1 cellular context compared by ENCODE assay signal in the genomic region with DNA sequence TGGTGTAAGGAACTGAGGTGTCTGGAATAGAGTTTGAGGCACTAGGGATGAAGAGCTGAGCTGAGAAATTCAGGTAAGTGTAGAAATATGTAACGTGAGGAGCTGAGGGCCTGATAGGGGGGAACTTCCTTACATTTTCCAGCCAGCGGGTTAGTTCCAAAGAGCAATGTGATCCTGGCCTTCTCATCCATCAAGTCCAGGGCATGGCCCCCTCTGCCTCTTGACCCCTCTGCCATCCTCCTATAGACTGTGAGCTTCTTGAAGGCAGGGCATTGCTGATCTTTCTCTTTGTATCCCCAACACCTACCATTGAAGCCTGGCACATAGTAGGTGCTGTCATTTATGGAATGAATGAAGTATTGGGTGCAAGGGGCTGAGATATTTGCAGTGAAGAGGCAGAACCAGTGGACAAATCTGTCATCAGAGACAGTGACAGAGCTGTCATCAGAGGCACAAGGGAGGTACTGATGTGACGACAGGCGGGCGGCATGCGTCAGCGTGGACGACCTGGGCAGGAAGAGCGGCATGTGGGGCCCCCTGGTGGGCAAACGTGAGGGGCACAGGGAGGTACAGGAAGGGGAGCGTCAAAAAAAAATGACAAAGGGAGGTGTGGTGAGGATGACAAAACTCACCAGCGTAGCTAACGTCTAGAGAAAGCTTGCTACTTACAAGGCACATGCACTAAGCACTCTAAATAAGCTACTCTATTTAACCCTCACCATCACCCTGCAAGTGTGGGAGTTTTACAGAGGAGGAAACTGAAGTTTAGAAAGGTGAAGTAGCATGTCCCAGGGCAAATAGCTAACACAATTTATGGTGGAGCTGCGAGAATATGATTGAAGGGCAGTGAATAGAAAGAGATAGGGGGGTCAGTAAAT.
A peak's percentile ranks its signal among the peaks of the same experiment; 100 is the strongest.
TF ChIP-seq lines count a peak whose summit lies in the region.

No MANE protein-coding gene starts in this region.

TF ChIP-seq in HEK293, 187 proteins besides CTCF, POLR2A, EP300 and RAD21 (continued from another document and continues in another):
- TF ChIP-seq HOXD13 (CRISPR knock-in tag; IDR thresholded peaks at IDR 0.05; ENCODE audit: borderline replicate concordance) (no peak), ZNF324 (tag by site-specific recombination; IDR thresholded peaks at IDR 0.05) (peak; percentile 93), BCL11A (tag by site-specific recombination; IDR thresholded peaks at IDR 0.05; ENCODE audit: low read depth) (no peak), ZNF558 (tag by site-specific recombination; IDR thresholded peaks at IDR 0.05) (no peak), KLF16 (tag by site-specific recombination; IDR thresholded peaks at IDR 0.05) (no peak; the same call in 1 of the 2 replicates), ZFHX2 (tag by site-specific recombination; conservative IDR thresholded peaks at IDR 0.05) (no peak; the same call in 1 of the 2 replicates), ZNF768 (tag by site-specific recombination; IDR thresholded peaks at IDR 0.05) (no peak), ZNF169 (tag by site-specific recombination; IDR thresholded peaks at IDR 0.05) (no peak), ZNF223 (tag by site-specific recombination; IDR thresholded peaks at IDR 0.05) (no peak), ZNF521 (tag by site-specific recombination; IDR thresholded peaks at IDR 0.05) (no peak), ZNF19 (tag by site-specific recombination; IDR thresholded peaks at IDR 0.05; ENCODE audit: low read depth) (no peak), ZNF16 (tag by site-specific recombination; IDR thresholded peaks at IDR 0.05; ENCODE audit: low read depth) (no peak), ZBTB8A (tag by site-specific recombination; IDR thresholded peaks at IDR 0.05) (peak; percentile 74), ZNF184 (tag by site-specific recombination; IDR thresholded peaks at IDR 0.05) (no peak), ZNF623 (tag by site-specific recombination; IDR thresholded peaks at IDR 0.05) (no peak), ZNF544 (tag by site-specific recombination; IDR thresholded peaks at IDR 0.05) (no peak), ZBTB1 (tag by site-specific recombination; IDR thresholded peaks at IDR 0.05) (no peak), ZNF2 (tag by site-specific recombination; IDR thresholded peaks at IDR 0.05) (peak; percentile 78; the same call in 1 of the 2 replicates), MEIS1 (CRISPR knock-in tag; IDR thresholded peaks at IDR 0.05; ENCODE audit: borderline replicate concordance) (no peak), MYNN (tag by site-specific recombination; IDR thresholded peaks at IDR 0.05; ENCODE audit: borderline replicate concordance) (no peak), WT1 (tag by site-specific recombination; IDR thresholded peaks at IDR 0.05) (peak; percentile 90), ZNF211 (tag by site-specific recombination; IDR thresholded peaks at IDR 0.05; ENCODE audit: low read depth) (no peak), ZNF311 (tag by site-specific recombination; IDR thresholded peaks at IDR 0.05; ENCODE audit: borderline replicate concordance) (no peak), ZNF473 (tag by site-specific recombination; IDR thresholded peaks at IDR 0.05) (no peak), ZNF658 (tag by site-specific recombination; IDR thresholded peaks at IDR 0.05) (peak; percentile 13; the same call in 1 of the 2 replicates), ZNF354C (tag by site-specific recombination; IDR thresholded peaks at IDR 0.05; ENCODE audit: borderline replicate concordance, low read depth) (no peak), ZNF785 (tag by site-specific recombination; IDR thresholded peaks at IDR 0.05) (no peak), HOXC10 (CRISPR knock-in tag; IDR thresholded peaks at IDR 0.05) (no peak), TCF7L2 (IDR thresholded peaks at IDR 0.05; ENCODE audit: borderline replicate concordance, low read depth, low read length) (no peak), KLF8 (tag by site-specific recombination; IDR thresholded peaks at IDR 0.05) (peak; percentile 76), GFI1B (tag by site-specific recombination; IDR thresholded peaks at IDR 0.05) (no peak), ZNF629 (tag by site-specific recombination; IDR thresholded peaks at IDR 0.05) (peak; percentile 99), ZEB2 (tag by site-specific recombination; IDR thresholded peaks at IDR 0.05) (peak; percentile 74; the same call in 1 of the 2 replicates), ZNF23 (tag by site-specific recombination; IDR thresholded peaks at IDR 0.05; ENCODE audit: borderline replicate concordance) (no peak), ZNF174 (tag by site-specific recombination; IDR thresholded peaks at IDR 0.05) (no peak), KLF1 (tag by site-specific recombination; IDR thresholded peaks at IDR 0.05) (peak; percentile 69), SCRT2 (tag by site-specific recombination; IDR thresholded peaks at IDR 0.05) (no peak)
- TF ChIP-seq, protein P1, sequence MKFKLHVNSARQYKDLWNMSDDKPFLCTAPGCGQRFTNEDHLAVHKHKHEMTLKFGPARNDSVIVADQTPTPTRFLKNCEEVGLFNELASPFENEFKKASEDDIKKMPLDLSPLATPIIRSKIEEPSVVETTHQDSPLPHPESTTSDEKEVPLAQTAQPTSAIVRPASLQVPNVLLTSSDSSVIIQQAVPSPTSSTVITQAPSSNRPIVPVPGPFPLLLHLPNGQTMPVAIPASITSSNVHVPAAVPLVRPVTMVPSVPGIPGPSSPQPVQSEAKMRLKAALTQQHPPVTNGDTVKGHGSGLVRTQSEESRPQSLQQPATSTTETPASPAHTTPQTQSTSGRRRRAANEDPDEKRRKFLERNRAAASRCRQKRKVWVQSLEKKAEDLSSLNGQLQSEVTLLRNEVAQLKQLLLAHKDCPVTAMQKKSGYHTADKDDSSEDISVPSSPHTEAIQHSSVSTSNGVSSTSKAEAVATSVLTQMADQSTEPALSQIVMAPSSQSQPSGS (tag by site-specific recombination; IDR thresholded peaks at IDR 0.05; ENCODE audit: low read depth) = peak; percentile 32; the same call in 1 of the 2 replicates
- TF ChIP-seq, protein P2, sequence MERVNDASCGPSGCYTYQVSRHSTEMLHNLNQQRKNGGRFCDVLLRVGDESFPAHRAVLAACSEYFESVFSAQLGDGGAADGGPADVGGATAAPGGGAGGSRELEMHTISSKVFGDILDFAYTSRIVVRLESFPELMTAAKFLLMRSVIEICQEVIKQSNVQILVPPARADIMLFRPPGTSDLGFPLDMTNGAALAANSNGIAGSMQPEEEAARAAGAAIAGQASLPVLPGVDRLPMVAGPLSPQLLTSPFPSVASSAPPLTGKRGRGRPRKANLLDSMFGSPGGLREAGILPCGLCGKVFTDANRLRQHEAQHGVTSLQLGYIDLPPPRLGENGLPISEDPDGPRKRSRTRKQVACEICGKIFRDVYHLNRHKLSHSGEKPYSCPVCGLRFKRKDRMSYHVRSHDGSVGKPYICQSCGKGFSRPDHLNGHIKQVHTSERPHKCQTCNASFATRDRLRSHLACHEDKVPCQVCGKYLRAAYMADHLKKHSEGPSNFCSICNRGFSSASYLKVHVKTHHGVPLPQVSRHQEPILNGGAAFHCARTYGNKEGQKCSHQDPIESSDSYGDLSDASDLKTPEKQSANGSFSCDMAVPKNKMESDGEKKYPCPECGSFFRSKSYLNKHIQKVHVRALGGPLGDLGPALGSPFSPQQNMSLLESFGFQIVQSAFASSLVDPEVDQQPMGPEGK (tag by site-specific recombination; IDR thresholded peaks at IDR 0.05) = peak; percentile 83
- TF ChIP-seq, protein P3, sequence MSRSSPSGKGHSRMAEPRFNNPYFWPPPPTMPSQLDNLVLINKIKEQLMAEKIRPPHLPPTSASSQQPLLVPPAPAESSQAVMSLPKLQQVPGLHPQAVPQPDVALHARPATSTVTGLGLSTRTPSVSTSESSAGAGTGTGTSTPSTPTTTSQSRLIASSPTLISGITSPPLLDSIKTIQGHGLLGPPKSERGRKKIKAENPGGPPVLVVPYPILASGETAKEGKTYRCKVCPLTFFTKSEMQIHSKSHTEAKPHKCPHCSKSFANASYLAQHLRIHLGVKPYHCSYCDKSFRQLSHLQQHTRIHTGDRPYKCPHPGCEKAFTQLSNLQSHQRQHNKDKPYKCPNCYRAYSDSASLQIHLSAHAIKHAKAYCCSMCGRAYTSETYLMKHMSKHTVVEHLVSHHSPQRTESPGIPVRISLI (tag by site-specific recombination; IDR thresholded peaks at IDR 0.05) = peak; percentile 92
- TF ChIP-seq, protein P4, sequence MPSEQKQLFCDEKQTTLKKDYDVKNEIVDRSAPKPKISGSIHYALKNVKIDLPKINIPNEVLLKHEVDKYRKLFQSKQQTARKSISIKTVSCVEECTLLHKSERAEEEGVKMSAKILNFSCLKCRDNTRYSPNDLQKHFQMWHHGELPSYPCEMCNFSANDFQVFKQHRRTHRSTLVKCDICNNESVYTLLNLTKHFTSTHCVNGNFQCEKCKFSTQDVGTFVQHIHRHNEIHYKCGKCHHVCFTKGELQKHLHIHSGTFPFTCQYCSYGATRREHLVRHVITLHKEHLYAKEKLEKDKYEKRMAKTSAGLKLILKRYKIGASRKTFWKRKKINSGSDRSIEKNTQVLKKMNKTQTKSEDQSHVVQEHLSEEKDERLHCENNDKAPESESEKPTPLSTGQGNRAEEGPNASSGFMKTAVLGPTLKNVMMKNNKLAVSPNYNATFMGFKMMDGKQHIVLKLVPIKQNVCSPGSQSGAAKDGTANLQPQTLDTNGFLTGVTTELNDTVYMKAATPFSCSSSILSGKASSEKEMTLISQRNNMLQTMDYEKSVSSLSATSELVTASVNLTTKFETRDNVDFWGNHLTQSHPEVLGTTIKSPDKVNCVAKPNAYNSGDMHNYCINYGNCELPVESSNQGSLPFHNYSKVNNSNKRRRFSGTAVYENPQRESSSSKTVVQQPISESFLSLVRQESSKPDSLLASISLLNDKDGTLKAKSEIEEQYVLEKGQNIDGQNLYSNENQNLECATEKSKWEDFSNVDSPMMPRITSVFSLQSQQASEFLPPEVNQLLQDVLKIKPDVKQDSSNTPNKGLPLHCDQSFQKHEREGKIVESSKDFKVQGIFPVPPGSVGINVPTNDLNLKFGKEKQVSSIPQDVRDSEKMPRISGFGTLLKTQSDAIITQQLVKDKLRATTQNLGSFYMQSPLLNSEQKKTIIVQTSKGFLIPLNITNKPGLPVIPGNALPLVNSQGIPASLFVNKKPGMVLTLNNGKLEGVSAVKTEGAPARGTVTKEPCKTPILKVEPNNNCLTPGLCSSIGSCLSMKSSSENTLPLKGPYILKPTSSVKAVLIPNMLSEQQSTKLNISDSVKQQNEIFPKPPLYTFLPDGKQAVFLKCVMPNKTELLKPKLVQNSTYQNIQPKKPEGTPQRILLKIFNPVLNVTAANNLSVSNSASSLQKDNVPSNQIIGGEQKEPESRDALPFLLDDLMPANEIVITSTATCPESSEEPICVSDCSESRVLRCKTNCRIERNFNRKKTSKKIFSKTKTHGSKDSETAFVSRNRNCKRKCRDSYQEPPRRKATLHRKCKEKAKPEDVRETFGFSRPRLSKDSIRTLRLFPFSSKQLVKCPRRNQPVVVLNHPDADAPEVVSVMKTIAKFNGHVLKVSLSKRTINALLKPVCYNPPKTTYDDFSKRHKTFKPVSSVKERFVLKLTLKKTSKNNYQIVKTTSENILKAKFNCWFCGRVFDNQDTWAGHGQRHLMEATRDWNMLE (tag by site-specific recombination; conservative IDR thresholded peaks at IDR 0.05; ENCODE audit: low read depth) = no peak
- TF ChIP-seq, protein P5, sequence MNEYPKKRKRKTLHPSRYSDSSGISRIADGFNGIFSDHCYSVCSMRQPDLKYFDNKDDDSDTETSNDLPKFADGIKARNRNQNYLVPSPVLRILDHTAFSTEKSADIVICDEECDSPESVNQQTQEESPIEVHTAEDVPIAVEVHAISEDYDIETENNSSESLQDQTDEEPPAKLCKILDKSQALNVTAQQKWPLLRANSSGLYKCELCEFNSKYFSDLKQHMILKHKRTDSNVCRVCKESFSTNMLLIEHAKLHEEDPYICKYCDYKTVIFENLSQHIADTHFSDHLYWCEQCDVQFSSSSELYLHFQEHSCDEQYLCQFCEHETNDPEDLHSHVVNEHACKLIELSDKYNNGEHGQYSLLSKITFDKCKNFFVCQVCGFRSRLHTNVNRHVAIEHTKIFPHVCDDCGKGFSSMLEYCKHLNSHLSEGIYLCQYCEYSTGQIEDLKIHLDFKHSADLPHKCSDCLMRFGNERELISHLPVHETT (tag by site-specific recombination; IDR thresholded peaks at IDR 0.05) = peak; percentile 79; the same call in 1 of the 2 replicates
- TF ChIP-seq, protein P6, sequence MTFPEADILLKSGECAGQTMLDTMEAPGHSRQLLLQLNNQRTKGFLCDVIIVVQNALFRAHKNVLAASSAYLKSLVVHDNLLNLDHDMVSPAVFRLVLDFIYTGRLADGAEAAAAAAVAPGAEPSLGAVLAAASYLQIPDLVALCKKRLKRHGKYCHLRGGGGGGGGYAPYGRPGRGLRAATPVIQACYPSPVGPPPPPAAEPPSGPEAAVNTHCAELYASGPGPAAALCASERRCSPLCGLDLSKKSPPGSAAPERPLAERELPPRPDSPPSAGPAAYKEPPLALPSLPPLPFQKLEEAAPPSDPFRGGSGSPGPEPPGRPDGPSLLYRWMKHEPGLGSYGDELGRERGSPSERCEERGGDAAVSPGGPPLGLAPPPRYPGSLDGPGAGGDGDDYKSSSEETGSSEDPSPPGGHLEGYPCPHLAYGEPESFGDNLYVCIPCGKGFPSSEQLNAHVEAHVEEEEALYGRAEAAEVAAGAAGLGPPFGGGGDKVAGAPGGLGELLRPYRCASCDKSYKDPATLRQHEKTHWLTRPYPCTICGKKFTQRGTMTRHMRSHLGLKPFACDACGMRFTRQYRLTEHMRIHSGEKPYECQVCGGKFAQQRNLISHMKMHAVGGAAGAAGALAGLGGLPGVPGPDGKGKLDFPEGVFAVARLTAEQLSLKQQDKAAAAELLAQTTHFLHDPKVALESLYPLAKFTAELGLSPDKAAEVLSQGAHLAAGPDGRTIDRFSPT (tag by site-specific recombination; IDR thresholded peaks at IDR 0.05) = peak; percentile 37; the same call in 1 of the 2 replicates
- TF ChIP-seq, protein P7, sequence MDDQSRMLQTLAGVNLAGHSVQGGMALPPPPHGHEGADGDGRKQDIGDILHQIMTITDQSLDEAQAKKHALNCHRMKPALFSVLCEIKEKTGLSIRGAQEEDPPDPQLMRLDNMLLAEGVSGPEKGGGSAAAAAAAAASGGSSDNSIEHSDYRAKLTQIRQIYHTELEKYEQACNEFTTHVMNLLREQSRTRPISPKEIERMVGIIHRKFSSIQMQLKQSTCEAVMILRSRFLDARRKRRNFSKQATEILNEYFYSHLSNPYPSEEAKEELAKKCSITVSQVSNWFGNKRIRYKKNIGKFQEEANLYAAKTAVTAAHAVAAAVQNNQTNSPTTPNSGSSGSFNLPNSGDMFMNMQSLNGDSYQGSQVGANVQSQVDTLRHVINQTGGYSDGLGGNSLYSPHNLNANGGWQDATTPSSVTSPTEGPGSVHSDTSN (CRISPR knock-in tag; IDR thresholded peaks at IDR 0.05) = no peak
- TF ChIP-seq, protein P8, sequence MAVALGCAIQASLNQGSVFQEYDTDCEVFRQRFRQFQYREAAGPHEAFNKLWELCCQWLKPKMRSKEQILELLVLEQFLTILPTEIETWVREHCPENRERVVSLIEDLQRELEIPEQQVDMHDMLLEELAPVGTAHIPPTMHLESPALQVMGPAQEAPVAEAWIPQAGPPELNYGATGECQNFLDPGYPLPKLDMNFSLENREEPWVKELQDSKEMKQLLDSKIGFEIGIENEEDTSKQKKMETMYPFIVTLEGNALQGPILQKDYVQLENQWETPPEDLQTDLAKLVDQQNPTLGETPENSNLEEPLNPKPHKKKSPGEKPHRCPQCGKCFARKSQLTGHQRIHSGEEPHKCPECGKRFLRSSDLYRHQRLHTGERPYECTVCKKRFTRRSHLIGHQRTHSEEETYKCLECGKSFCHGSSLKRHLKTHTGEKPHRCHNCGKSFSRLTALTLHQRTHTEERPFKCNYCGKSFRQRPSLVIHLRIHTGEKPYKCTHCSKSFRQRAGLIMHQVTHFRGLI (tag by site-specific recombination; IDR thresholded peaks at IDR 0.05) = no peak
